ENCODE assay signal across 8 cellular contexts in genomic region chr22:17121235-17122195, GRCh38. TPM values are rescaled to one million over a fixed set of nuclear protein-coding genes. Genes with fewer than 3 reads are reported as not detected.
DNase-seq lines count a peak whose midpoint lies in the region; ATAC-seq and TF ChIP-seq lines count a peak whose summit lies in the region.

Gene TMEM121B, minus strand, starts transcription at chr22:17121360. Its CDS starts 233 bp downstream, at chr22:17121127.

- no peaks in the 10 kb centered on the region for H3K9me3 Mint-ChIP-seq in Calu3 (ENCODE audit: low read depth, unreplicated experiment)
- H3K9me3 Mint-ChIP-seq in stimulated activated effector memory CD8-positive, alpha-beta T cell treated with anti-CD3 and anti-CD28 coated beads, Interleukin-12 subunit alpha, Interleukin-12 subunit beta, amount 100 ng/mL, for 72 hours, result no peaks in the 10 kb centered on the region

- no peak within 1 kb of the TSS for H3K27ac Mint-ChIP-seq in Calu3 (ENCODE audit: unreplicated experiment)
- H3K27ac Mint-ChIP-seq in stimulated activated effector memory CD8-positive, alpha-beta T cell treated with anti-CD3 and anti-CD28 coated beads, Interleukin-12 subunit alpha, Interleukin-12 subunit beta, amount 100 ng/mL, for 72 hours, result no peak within 1 kb of the TSS

- H3K9ac ChIP-seq in colonic mucosa (ENCODE audit: low read depth in 2 of 2, low read length in 2 of 2), result peak within 1 kb of the TSS in 1 of 2 donors; percentile 4

- H3K27me3 Mint-ChIP-seq in Calu3 (ENCODE audit: unreplicated experiment), result peaks cover 68% of the 10 kb centered on the region

- intact Hi-C loops in Calu3 (cut with micrococcal nuclease; ENCODE audit: unreplicated experiment), result no loop called here
- intact Hi-C loops in colonic mucosa (cut with DNase I), result no loop called here
- intact Hi-C loops in left colon (cut with DNase I, micrococcal nuclease), result no loop called here

- H3K4me1 ChIP-seq in colonic mucosa, result no peaks in the 10 kb centered on the region

- no peaks in the 10 kb centered on the region for H3K36me3 ChIP-seq in colonic mucosa

- CTCF ChIA-PET in Calu3 (lab: Charles Lee) (interaction anchor here (0.5 to 0.7 kb wide), 3 partner anchors 30 to 132 kb away, joined by 3 to 10 read pairs (median 6); no protein-coding TSS in a partner anchor), RWPE1 (lab: Yijun Ruan, JAX) (no interaction called here)

- H3K9me3 ChIP-seq in colonic mucosa, result no peaks in the 10 kb centered on the region

- H3K27ac ChIP-seq in RWPE1 (no peak within 1 kb of the TSS), colonic mucosa (no peak within 1 kb of the TSS)

- peaks cover 11% of the 10 kb centered on the region for H3K36me3 Mint-ChIP-seq in Calu3 (ENCODE audit: insufficient read depth, unreplicated experiment)
- peaks cover 2% of the 10 kb centered on the region for H3K36me3 Mint-ChIP-seq in stimulated activated effector memory CD8-positive, alpha-beta T cell treated with anti-CD3 and anti-CD28 coated beads, Interleukin-12 subunit alpha, Interleukin-12 subunit beta, amount 100 ng/mL, for 72 hours

- H3K4me3 Mint-ChIP-seq in Calu3 (ENCODE audit: low read depth, unreplicated experiment), result peak within 1 kb of the TSS; percentile 71
- H3K4me3 Mint-ChIP-seq in stimulated activated effector memory CD8-positive, alpha-beta T cell treated with anti-CD3 and anti-CD28 coated beads, Interleukin-12 subunit alpha, Interleukin-12 subunit beta, amount 100 ng/mL, for 72 hours, result peak within 1 kb of the TSS; percentile 53

- ATAC-seq in left colon, result peak; percentile 57
- no peak for ATAC-seq in stimulated activated effector memory CD8-positive, alpha-beta T cell treated with anti-CD3 and anti-CD28 coated beads, Interleukin-12 subunit alpha, Interleukin-12 subunit beta, amount 100 ng/mL, for 72 hours

- peak; percentile 59 for DNase-seq in Calu3
- DNase-seq in Kasumi-1 (lab: John Stamatoyannopoulos, UW), result peak; percentile 61 to 70
- DNase-seq in RWPE1 (ENCODE audit: low spot score), result peak; percentile 4
- DNase-seq in colonic mucosa, result no peak
- peak; percentile 42 to 56 for DNase-seq in left colon
- no peak for DNase-seq in stimulated activated effector memory CD8-positive, alpha-beta T cell treated with anti-CD3 and anti-CD28 coated beads, Interleukin-12 subunit alpha, Interleukin-12 subunit beta, amount 100 ng/mL, for 72 hours (ENCODE audit: low spot score in 2 of 2)
- no peak for DNase-seq in activated gamma-delta T cell treated with Interleukin-2 at 50 U/mL for 16 hours
- DNase-seq in HUDEP-2 (lab: John Stamatoyannopoulos, UW; ENCODE audit: unreplicated experiment in 76 of 76), result no peak

- POLR2A ChIA-PET in RWPE1 (lab: Yijun Ruan, JAX; ENCODE audit: low non-redundant PET), result no interaction called here

- TF ChIP-seq CTCF in Calu3 (IDR thresholded peaks at IDR 0.05; ENCODE audit: unreplicated experiment) (no peak), RWPE1 (conservative IDR thresholded peaks at IDR 0.05; ENCODE audit: low read depth) (no peak), colonic mucosa (IDR thresholded peaks at IDR 0.05) (no peak)

- peaks cover 27% of the 10 kb centered on the region for H3K27me3 ChIP-seq in colonic mucosa

- no peaks in the 10 kb centered on the region for H3K4me1 Mint-ChIP-seq in Calu3 (ENCODE audit: low read depth, unreplicated experiment)
- peaks cover 34% of the 10 kb centered on the region for H3K4me1 Mint-ChIP-seq in stimulated activated effector memory CD8-positive, alpha-beta T cell treated with anti-CD3 and anti-CD28 coated beads, Interleukin-12 subunit alpha, Interleukin-12 subunit beta, amount 100 ng/mL, for 72 hours

- H3K4me3 ChIP-seq in colonic mucosa, result peak within 1 kb of the TSS; percentile 52

- BruUV-seq in Calu3 (replicated peaks; lab: Mats Ljungman, UMichigan), result no TSS peak

RNA-seq across cellular contexts. Expression of gene TMEM121B, which starts in this region (rescaled TPM):
- total RNA-seq in Calu3 (2022) (0.21 and 0.42 TPM in 2 replicates), colonic mucosa (under 1 TPM; 0.12 to 0.64 TPM), left colon (under 1 TPM; 0.15 to 0.42 TPM)

Comparison
In these comparisons a context has a peak if more than half of its experiments do, and no peak if none do; other contexts are left out.
1. Peak in DNase-seq in Calu3; RNA of the gene not detected or under 1 TPM.
2. Peak in DNase-seq and ATAC-seq in left colon; RNA of the gene not detected or under 1 TPM.
3. DNase-seq: peak in Kasumi-1 (2 of 2) and RWPE1 (single experiment); none in colonic mucosa (single experiment), stimulated activated effector memory CD8-positive, alpha-beta T cell treated with anti-CD3 and anti-CD28 coated beads, Interleukin-12 subunit alpha, Interleukin-12 subunit beta, amount 100 ng/mL, for 72 hours (0 of 2), activated gamma-delta T cell treated with Interleukin-2 at 50 U/mL for 16 hours (single experiment) and HUDEP-2 (0 of 76).